21 cellular contexts compared by ENCODE assay signal in the genomic region with DNA sequence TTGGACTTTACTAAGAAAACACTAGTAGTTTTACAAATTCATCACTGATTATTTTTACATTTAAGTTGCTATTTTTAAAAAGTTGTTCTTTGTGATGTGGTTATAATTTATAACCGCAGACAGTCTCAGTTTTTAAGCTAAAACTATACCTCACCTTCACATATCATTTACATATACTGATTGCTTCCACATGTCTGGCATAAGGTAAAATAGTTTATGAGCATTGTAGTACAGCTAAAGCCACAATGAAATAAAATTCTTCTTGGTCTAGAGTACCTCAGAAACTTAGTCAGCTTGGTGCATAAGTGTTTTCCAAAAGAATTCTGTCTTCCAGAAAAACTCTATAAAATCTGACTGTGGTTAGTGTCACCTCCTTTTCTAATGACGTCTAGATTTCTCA.
"Had no signal": no experiment of that assay in that cellular context is flagged by ENCODE, and none has a peak within 500 bp of the region (broad histone marks: within the 10 kb centered on the region; RNA-seq: fewer than 3 reads in every experiment).

No MANE protein-coding gene starts in this region.

- H3K27me3 ChIP-seq: cardiac muscle cell, esophagus squamous epithelium, foreskin keratinocyte, tibial nerve had no signal

- FAIRE-seq: colon had no signal

- H3K36me3 Mint-ChIP-seq: activated naive CD8-positive, alpha-beta T cell treated with anti-CD3 and anti-CD28 coated beads, Interleukin-2, amount 10 ng/mL, durations not matched to agents 7 days and 5 days; naive thymus-derived CD4-positive, alpha-beta T cell; stimulated activated naive B cell treated with anti-CD40 and anti-IgM and Interleukin-4, amounts not matched to agents 10 μg/mL and 1 μg/mL and 100 μg/mL, for 72 hours had no signal

- H3K27ac Mint-ChIP-seq: activated CD8-positive, alpha-beta T cell treated with anti-CD3 and anti-CD28 coated beads for 36 hours; activated naive CD8-positive, alpha-beta T cell treated with anti-CD3 and anti-CD28 coated beads, Interleukin-2, amount 10 ng/mL, durations not matched to agents 7 days and 5 days; activated T-cell treated with anti-CD3 and anti-CD28 coated beads, Interleukin-2, amount 50 U/mL, for 72 hours; naive thymus-derived CD4-positive, alpha-beta T cell; progenitor cell of endocrine pancreas; stimulated activated naive B cell treated with anti-CD40 and anti-IgM and Interleukin-4, amounts not matched to agents 10 μg/mL and 1 μg/mL and 100 μg/mL, for 72 hours had no signal

- H3K4me1 ChIP-seq: foreskin keratinocyte, tibial nerve had no signal

- H3K27ac ChIP-seq: esophagus squamous epithelium, foreskin keratinocyte, tibial nerve, WERI-Rb-1 had no signal

- H3K4me1 Mint-ChIP-seq: stimulated activated naive B cell treated with anti-CD40 and anti-IgM and Interleukin-4, amounts not matched to agents 10 μg/mL and 1 μg/mL and 100 μg/mL, for 72 hours had no signal

- H3K27me3 Mint-ChIP-seq: activated CD8-positive, alpha-beta T cell treated with anti-CD3 and anti-CD28 coated beads for 36 hours; activated naive CD8-positive, alpha-beta T cell treated with anti-CD3 and anti-CD28 coated beads, Interleukin-2, amount 10 ng/mL, durations not matched to agents 7 days and 5 days; naive thymus-derived CD4-positive, alpha-beta T cell; stimulated activated naive B cell treated with anti-CD40 and anti-IgM and Interleukin-4, amounts not matched to agents 10 μg/mL and 1 μg/mL and 100 μg/mL, for 72 hours had no signal

- H3K9me3 ChIP-seq: esophagus squamous epithelium, tibial nerve had no signal

- H3K4me3 ChIP-seq: cardiac muscle cell, esophagus squamous epithelium, tibial nerve had no signal

- H3K36me3 ChIP-seq: cardiac muscle cell, esophagus squamous epithelium, tibial nerve, WERI-Rb-1 had no signal

- DNase-seq: activated CD4-positive, alpha-beta T cell treated with anti-CD3 and anti-CD28 coated beads for 4 hours; activated CD8-positive, alpha-beta memory T cell treated with anti-CD3 and anti-CD28 coated beads, Interleukin-2, amount 50 U/mL, for 4 hours; activated CD8-positive, alpha-beta T cell treated with anti-CD3 and anti-CD28 coated beads for 36 hours; activated gamma-delta T cell treated with Interleukin-2 at 50 U/mL for 16 hours; activated naive CD8-positive, alpha-beta T cell treated with anti-CD3 and anti-CD28 coated beads, Interleukin-2, amount 10 ng/mL, durations not matched to agents 7 days and 5 days; activated T-cell treated with anti-CD3 and anti-CD28 coated beads, Interleukin-2, amount 50 U/mL, for 72 hours; anterior cingulate cortex; esophagus squamous epithelium; foreskin keratinocyte; head of caudate nucleus; naive thymus-derived CD4-positive, alpha-beta T cell; nucleus accumbens; right cardiac atrium; stimulated activated CD4-positive, alpha-beta T cell treated with anti-CD3 and anti-CD28 coated beads, Interleukin-1b, Interleukin-23, amount 100 ng/mL, for 48 hours; stimulated activated naive B cell treated with anti-CD40 and anti-IgM and Interleukin-4, amounts not matched to agents 10 μg/mL and 1 μg/mL and 100 μg/mL, for 72 hours; T1000; WERI-Rb-1 had no signal

- H3K9me3 Mint-ChIP-seq: activated naive CD8-positive, alpha-beta T cell treated with anti-CD3 and anti-CD28 coated beads, Interleukin-2, amount 10 ng/mL, durations not matched to agents 7 days and 5 days; activated T-cell treated with anti-CD3 and anti-CD28 coated beads, Interleukin-2, amount 50 U/mL, for 72 hours; naive thymus-derived CD4-positive, alpha-beta T cell; stimulated activated naive B cell treated with anti-CD40 and anti-IgM and Interleukin-4, amounts not matched to agents 10 μg/mL and 1 μg/mL and 100 μg/mL, for 72 hours had no signal

- ATAC-seq: activated CD8-positive, alpha-beta T cell treated with anti-CD3 and anti-CD28 coated beads for 36 hours; activated T-cell treated with anti-CD3 and anti-CD28 coated beads, Interleukin-2, amount 50 U/mL, for 72 hours; foreskin keratinocyte; naive thymus-derived CD4-positive, alpha-beta T cell; right cardiac atrium; stimulated activated naive B cell treated with anti-CD40 and anti-IgM and Interleukin-4, amounts not matched to agents 10 μg/mL and 1 μg/mL and 100 μg/mL, for 72 hours had no signal

- H3K4me3 Mint-ChIP-seq: activated CD8-positive, alpha-beta T cell treated with anti-CD3 and anti-CD28 coated beads for 36 hours; activated naive CD8-positive, alpha-beta T cell treated with anti-CD3 and anti-CD28 coated beads, Interleukin-2, amount 10 ng/mL, durations not matched to agents 7 days and 5 days; activated T-cell treated with anti-CD3 and anti-CD28 coated beads, Interleukin-2, amount 50 U/mL, for 72 hours; naive thymus-derived CD4-positive, alpha-beta T cell; stimulated activated naive B cell treated with anti-CD40 and anti-IgM and Interleukin-4, amounts not matched to agents 10 μg/mL and 1 μg/mL and 100 μg/mL, for 72 hours had no signal
